10 cellular contexts compared by ENCODE assay signal in genomic region chr6:11609324-11610071, GRCh38.
DNase-seq lines count a peak whose midpoint lies in the region; ATAC-seq and TF ChIP-seq lines count a peak whose summit lies in the region.
"Had no signal": no experiment of that assay in that cellular context is flagged by ENCODE, and none has a peak within 500 bp of the region (broad histone marks: within the 10 kb centered on the region; RNA-seq: fewer than 3 reads in every experiment).

No MANE protein-coding gene starts in this region.

- H4K20me1 ChIP-seq in GM23248 (ENCODE audit: insufficient read depth): no peaks in the 10 kb centered on the region

- no peaks in the 10 kb centered on the region for H3K9me2 ChIP-seq in GM23248 (ENCODE audit: insufficient read depth)

- H2AFZ ChIP-seq in GM23248: no peak overlapping the region

- ATAC-seq in gastrocnemius medialis (peak; percentile 43 to 53), HG03097 (IDR thresholded peaks at IDR 0.05; ENCODE audit: low FRiP score, unreplicated experiment) (no peak)
- ATAC-seq: foreskin keratinocyte had no signal

- peak overlapping the region; percentile 88 for H3K27ac ChIP-seq in GM23248
- H3K27ac ChIP-seq in right atrium auricular region: peak overlapping the region in 1 of 2 donors; percentile 26
- H3K27ac ChIP-seq in gastrocnemius medialis: peak overlapping the region; percentile 40 to 70 (median 60)
- H3K27ac ChIP-seq: foreskin keratinocyte had no signal

- H3K9me3 ChIP-seq in GM23248 (ENCODE audit: low read depth) (no peaks in the 10 kb centered on the region), right atrium auricular region (no peaks in the 10 kb centered on the region), gastrocnemius medialis (no peaks in the 10 kb centered on the region)

- H3K4me3 ChIP-seq in GM23248 (no peak overlapping the region), right atrium auricular region (no peak overlapping the region), gastrocnemius medialis (no peak overlapping the region)

- peak; percentile 96 for DNase-seq in GM23248
- DNase-seq in amygdala (lab: John Stamatoyannopoulos, UW): peak in 39 of 56 donors; percentile 2 to 74 (median 27)
- DNase-seq in right atrium auricular region (ENCODE audit: low spot score): peak; percentile 82
- DNase-seq in gastrocnemius medialis: no peak
- no peak for DNase-seq in DMS79 (lab: John Stamatoyannopoulos, UW)
- no peak for DNase-seq in NCI-H187 (lab: John Stamatoyannopoulos, UW)
- no peak for DNase-seq in AML-193 (lab: John Stamatoyannopoulos, UW)
- DNase-seq: foreskin keratinocyte; NK-92 treated with Interleukin-12 subunit alpha and Interleukin-12 subunit beta, amount 100 ng/mL, for 24 hours had no signal

- WGBS in GM23248 (ENCODE audit: low coverage in 1 of 2, low lambda C conversion rate in 2 of 2, missing lambda C conversion rate in 2 of 2), 2 experiments: 51 to 59% methylated on average over 18 of the region's 18 CpGs

- peak overlapping the region; percentile 50 for H3K9ac ChIP-seq in GM23248

- TF ChIP-seq CTCF in right atrium auricular region (IDR thresholded peaks at IDR 0.05) (no peak), gastrocnemius medialis (IDR thresholded peaks at IDR 0.05 in 4 of 5, conservative IDR thresholded peaks at IDR 0.05 in 1 of 5) (no peak)

- in situ Hi-C loops in GM23248 (cut with MboI): loop anchor here (25.0 kb wide), 1 partner anchor 1278 kb away; no protein-coding TSS in a partner anchor
- in situ Hi-C loops in gastrocnemius medialis (cut with MboI; ENCODE audit: low sequenced_read_pairs in 4 of 4): no loop called here

- H3K79me2 ChIP-seq in GM23248 (ENCODE audit: insufficient read depth): no peaks in the 10 kb centered on the region

- no peaks in the 10 kb centered on the region for H3K27me3 ChIP-seq in GM23248 (replicated peaks; ENCODE audit: insufficient read depth)
- no peaks in the 10 kb centered on the region for H3K27me3 ChIP-seq in right atrium auricular region
- peaks cover 0 to 3% (median 3%) of the 10 kb centered on the region in 3 donors for H3K27me3 ChIP-seq in gastrocnemius medialis

- intact Hi-C loops in gastrocnemius medialis (cut with DNase I; ENCODE audit: low total_unique reads): no loop called here

- no peak for TF ChIP-seq POLR2A in gastrocnemius medialis (IDR thresholded peaks at IDR 0.05)

- peaks cover 33% of the 10 kb centered on the region for H3F3A ChIP-seq in GM23248 (ENCODE audit: insufficient read depth)

- no peaks in the 10 kb centered on the region for H3K36me3 ChIP-seq in GM23248 (ENCODE audit: low read depth)
- no peaks in the 10 kb centered on the region for H3K36me3 ChIP-seq in right atrium auricular region
- no peaks in the 10 kb centered on the region for H3K36me3 ChIP-seq in gastrocnemius medialis

- peak overlapping the region; percentile 46 for H3K4me2 ChIP-seq in GM23248 (ENCODE audit: unreplicated experiment)

- H3K4me1 ChIP-seq in GM23248 (ENCODE audit: insufficient read depth) (peaks cover 40% of the 10 kb centered on the region), right atrium auricular region (peaks cover 0 to 53% of the 10 kb centered on the region in 2 donors), gastrocnemius medialis (peaks cover 27 to 43% of the 10 kb centered on the region in 2 donors)

Comparison
In these comparisons a context has a peak if more than half of its experiments do, and no peak if none do; other contexts are left out.
1. DNase-seq: peak in GM23248 (single experiment), amygdala (39 of 56) and right atrium auricular region (single experiment); none in gastrocnemius medialis (0 of 2), DMS79 (single experiment), NCI-H187 (0 of 2) and AML-193 (0 of 2).